16 cellular contexts compared by ENCODE assay signal in genomic region chr16:83002351-83003334, GRCh38.
DNase-seq lines count a peak whose midpoint lies in the region; ATAC-seq and TF ChIP-seq lines count a peak whose summit lies in the region.
"Had no signal": no experiment of that assay in that cellular context is flagged by ENCODE, and none has a peak within 500 bp of the region (broad histone marks: within the 10 kb centered on the region; RNA-seq: fewer than 3 reads in every experiment).

No MANE protein-coding gene starts in this region.

- H3K36me3 ChIP-seq in adipocyte (ENCODE audit: control insufficient read depth, insufficient read depth, low read length, severe bottlenecking) (no peaks in the 10 kb centered on the region), uterus (no peaks in the 10 kb centered on the region)

- no peaks in the 10 kb centered on the region for H3K36me3 Mint-ChIP-seq in natural killer cell

- peak; percentile 60 for ATAC-seq in left colon
- ATAC-seq in HG02678 (IDR thresholded peaks at IDR 0.05; ENCODE audit: unreplicated experiment), result no peak
- ATAC-seq in natural killer cell, result no peak
- ATAC-seq: Panc1 had no signal

- in situ Hi-C loops in Caki2 (cut with HindIII; ENCODE audit: low pct_unique_long_range_greater_than_20kb, low sequenced_read_pairs), result no loop called here

- no peak overlapping the region for H3K27ac ChIP-seq in uterus
- H3K27ac ChIP-seq: C4-2B had no signal

- H3K9me3 ChIP-seq in adipocyte (ENCODE audit: control insufficient read depth, low read length) (no peaks in the 10 kb centered on the region), uterus (no peaks in the 10 kb centered on the region)

- H3K4me1 Mint-ChIP-seq in natural killer cell, result peaks cover 0 to 5% of the 10 kb centered on the region in 2 donors
- H3K4me1 Mint-ChIP-seq: activated B cell treated with CpG ODN at 0.5 μM for 24 hours, nephron had no signal

- intact Hi-C loops in left colon (cut with DNase I, micrococcal nuclease) (no loop called here), natural killer cell (cut with micrococcal nuclease) (no loop called here), uterus (cut with DNase I; ENCODE audit: low total_unique reads) (no loop called here)

- H3K27me3 Mint-ChIP-seq in natural killer cell (ENCODE audit: low read depth in 2 of 2), result peaks cover 0 to 6% of the 10 kb centered on the region in 2 donors
- H3K27me3 Mint-ChIP-seq: activated B cell treated with CpG ODN at 0.5 μM for 24 hours had no signal

- H3K4me1 ChIP-seq in adipocyte (ENCODE audit: control insufficient read depth, insufficient read depth, low read length) (peaks cover 8% of the 10 kb centered on the region), uterus (no peaks in the 10 kb centered on the region)

- H3K4me3 ChIP-seq in adipocyte (ENCODE audit: low read length), result no peak overlapping the region
- H3K4me3 ChIP-seq in uterus, result no peak overlapping the region

- DNase-seq in Caki2 (ENCODE audit: low read depth) (peak; percentile 57), HT1080 (ENCODE audit: low read depth) (peak; percentile 32), adipocyte (ENCODE audit: low read depth) (peak; percentile 29), left colon (no peak), natural killer cell (no peak), uterus (no peak), NCI-H2081 treated with DMSO at 0.1 percent for 48 hours (lab: John Stamatoyannopoulos, UW) (no peak)
- DNase-seq: activated B cell treated with CpG ODN at 0.5 μM for 24 hours; activated naive CD4-positive, alpha-beta T cell; NCI-H226; retina; T-helper 1 cell had no signal

- H3K27ac Mint-ChIP-seq in natural killer cell, result no peak overlapping the region
- H3K27ac Mint-ChIP-seq: activated B cell treated with CpG ODN at 0.5 μM for 24 hours, nephron had no signal

- TF ChIP-seq POLR2A in uterus (IDR thresholded peaks at IDR 0.05), result no peak

- H3K9ac ChIP-seq in adipocyte (ENCODE audit: low read length), result no peak overlapping the region

- H3K9me3 Mint-ChIP-seq in natural killer cell, result no peaks in the 10 kb centered on the region
- H3K9me3 Mint-ChIP-seq: activated B cell treated with CpG ODN at 0.5 μM for 24 hours, nephron had no signal

- H3K27me3 ChIP-seq in adipocyte (replicated peaks; ENCODE audit: control insufficient read depth, insufficient read depth, low read length), result no peaks in the 10 kb centered on the region
- no peaks in the 10 kb centered on the region for H3K27me3 ChIP-seq in uterus

- no peak overlapping the region for H3K4me3 Mint-ChIP-seq in natural killer cell
- H3K4me3 Mint-ChIP-seq: activated B cell treated with CpG ODN at 0.5 μM for 24 hours, nephron had no signal

- TF ChIP-seq CTCF in natural killer cell (IDR thresholded peaks at IDR 0.05), result no peak
- no peak for TF ChIP-seq CTCF in uterus (IDR thresholded peaks at IDR 0.05)

Comparison
In these comparisons a context has a peak if more than half of its experiments do, and no peak if none do; other contexts are left out.
1. DNase-seq: peak in Caki2 (single experiment), HT1080 (single experiment) and adipocyte (single experiment); none in left colon (0 of 2), natural killer cell (single experiment), uterus (0 of 2) and NCI-H2081 treated with DMSO at 0.1 percent for 48 hours (single experiment).